ENCODE assay signal across 8 cellular contexts in genomic region chr6:13194852-13195251, GRCh38.
A peak's percentile ranks its signal among the peaks of the same experiment; 100 is the strongest.
DNase-seq lines count a peak whose midpoint lies in the region; ATAC-seq and TF ChIP-seq lines count a peak whose summit lies in the region.

No MANE protein-coding gene starts in this region.

- H3K23me2 ChIP-seq in H9 (ENCODE audit: insufficient read length, low read depth, low read length, poor library complexity, severe bottlenecking) = no peaks in the 10 kb centered on the region

- H3K79me1 ChIP-seq in H9 (ENCODE audit: insufficient read depth, low read depth, low read length, poor library complexity, severe bottlenecking) = no peaks in the 10 kb centered on the region

- no peak overlapping the region for H3K4me3 Mint-ChIP-seq in H9
- H3K4me3 Mint-ChIP-seq in neural crest cell = no peak overlapping the region

- H2AK5ac ChIP-seq in H9 (ENCODE audit: insufficient read length, low read length) = no peak overlapping the region

- H3K14ac ChIP-seq in H9 (ENCODE audit: insufficient read depth, low read length) = no peak overlapping the region

- no peak overlapping the region for H2AFZ ChIP-seq in H9 (ENCODE audit: low read length)

- H2BK20ac ChIP-seq in H9 (ENCODE audit: low read depth, low read length, poor library complexity, severe bottlenecking) = no peak overlapping the region

- H3K27ac ChIP-seq in H9 (ENCODE audit: insufficient read length, low read depth, low read length) = no peak overlapping the region
- H3K27ac ChIP-seq in RWPE1 = no peak overlapping the region

- no peak overlapping the region for H3T11ph ChIP-seq in H9 (ENCODE audit: low read length)

- H3K4me3 ChIP-seq in fibroblast of pulmonary artery (replicated peaks; ENCODE audit: low read depth, low read length) = no peak overlapping the region

- H3K23ac ChIP-seq in H9 (ENCODE audit: insufficient read length, low read depth, low read length) = no peak overlapping the region

- H2BK120ac ChIP-seq in H9 (ENCODE audit: low read depth, low read length, poor library complexity, severe bottlenecking) = no peak overlapping the region

- POLR2A ChIA-PET in RWPE1 (lab: Yijun Ruan, JAX; ENCODE audit: low non-redundant PET) = interaction anchor here (0.5 kb wide), 1 partner anchor 141 kb away, joined by 4 read pairs; no protein-coding TSS in a partner anchor

- H3K4me1 Mint-ChIP-seq in H9 (peaks cover 26 to 27% of the 10 kb centered on the region in 2 experiments), neural crest cell (no peaks in the 10 kb centered on the region)

- no peaks in the 10 kb centered on the region for H4K20me1 ChIP-seq in H9 (ENCODE audit: control insufficient read depth, insufficient read depth, insufficient read length)

- H3K27me3 Mint-ChIP-seq in H9 (ENCODE audit: low read depth) = no peaks in the 10 kb centered on the region
- no peaks in the 10 kb centered on the region for H3K27me3 Mint-ChIP-seq in neural crest cell (ENCODE audit: low read depth)

- H3K9me3 Mint-ChIP-seq in H9 (no peaks in the 10 kb centered on the region), neural crest cell (no peaks in the 10 kb centered on the region)

- no peak overlapping the region for H4K91ac ChIP-seq in H9 (ENCODE audit: insufficient read length, low read depth, low read length)

- H3K4me1 ChIP-seq in H9 (ENCODE audit: insufficient read depth, low read length) = peaks cover 6% of the 10 kb centered on the region; the same call in 1 of the 2 replicates

- peak overlapping the region in 2 of 3 experiments; percentile 49 to 88; a peak in 2 of 7 replicates for H3K27ac Mint-ChIP-seq in H9
- H3K27ac Mint-ChIP-seq in neural crest cell (ENCODE audit: unreplicated experiment) = no peak overlapping the region

- H4K5ac ChIP-seq in H9 (ENCODE audit: insufficient read length, low read depth, low read length) = no peak overlapping the region

- ATAC-seq in GM18867 (IDR thresholded peaks at IDR 0.05; ENCODE audit: unreplicated experiment) = no peak

- H2BK5ac ChIP-seq in H9 (ENCODE audit: insufficient read length, low read length) = no peak overlapping the region

- H2BK15ac ChIP-seq in H9 (ENCODE audit: low read depth, low read length) = no peak overlapping the region

- H4K8ac ChIP-seq in H9 (replicated peaks; ENCODE audit: insufficient read length, low read depth, low read length) = no peak overlapping the region

- no peak overlapping the region for H3K4ac ChIP-seq in H9 (ENCODE audit: low read depth, low read length)

- H2BK12ac ChIP-seq in H9 (ENCODE audit: insufficient read length, low read depth, low read length) = no peak overlapping the region

- H3K9me3 ChIP-seq in H9 (ENCODE audit: control insufficient read depth, low read depth, low read length) = no peaks in the 10 kb centered on the region

- DNase-seq in Daoy (ENCODE audit: low read depth) = peak; percentile 51
- peak; percentile 54 for DNase-seq in H9
- DNase-seq in RWPE1 (ENCODE audit: low spot score) = peak; percentile 65
- peak; percentile 81 for DNase-seq in fibroblast of pulmonary artery (ENCODE audit: low read depth)
- DNase-seq in neural crest cell (ENCODE audit: low read depth, low spot score) = peak; percentile 14
- DNase-seq in NCI-H1092 treated with DMSO at 0.1 percent for 48 hours (lab: John Stamatoyannopoulos, UW) = no peak
- no peak for DNase-seq in NCI-H1694 (lab: John Stamatoyannopoulos, UW)

- H3K36me3 Mint-ChIP-seq in H9 (ENCODE audit: insufficient read depth in 1 of 3, low read depth in 3 of 3) = no peaks in the 10 kb centered on the region; a peak in 2 of 7 replicates
- H3K36me3 Mint-ChIP-seq in neural crest cell (ENCODE audit: low read depth) = no peaks in the 10 kb centered on the region

- no peaks in the 10 kb centered on the region for H3K27me3 ChIP-seq in H9 (ENCODE audit: insufficient read depth, low read length)

- TF ChIP-seq CTCF in H9 (conservative IDR thresholded peaks at IDR 0.05) (peak; percentile 69), RWPE1 (conservative IDR thresholded peaks at IDR 0.05; ENCODE audit: low read depth) (peak; percentile 47), fibroblast of pulmonary artery (IDR thresholded peaks at IDR 0.05; ENCODE audit: low read length, missing control alignments) (peak; percentile 79), neural crest cell (conservative IDR thresholded peaks at IDR 0.05) (peak; percentile 61)

- WGBS in H9 (ENCODE audit: extremely low coverage, insufficient read length, low lambda C conversion rate) = no CpG with 5 or more reads among the region's 6 CpGs

- H3K79me2 ChIP-seq in H9 (ENCODE audit: insufficient read depth, low read length) = no peaks in the 10 kb centered on the region

- CTCF ChIA-PET in RWPE1 (lab: Yijun Ruan, JAX) = interaction anchor here (0.6 to 1.0 kb wide), 5 partner anchors 16 to 697 kb away, joined by 3 to 4 read pairs (median 3); no protein-coding TSS in a partner anchor

- H3K4me2 ChIP-seq in H9 (ENCODE audit: insufficient read depth, insufficient read length, low read length) = no peak overlapping the region

- H3K9ac ChIP-seq in H9 (ENCODE audit: extremely low read depth, insufficient read length, low read length) = no peak overlapping the region

- H3K56ac ChIP-seq in H9 (ENCODE audit: insufficient read length, low read depth, low read length) = no peak overlapping the region

- H3K18ac ChIP-seq in H9 (ENCODE audit: insufficient read length, low read depth, low read length) = no peak overlapping the region

Comparison
In these comparisons a context has a peak if more than half of its experiments do, and no peak if none do; other contexts are left out.
1. DNase-seq: peak in Daoy (single experiment), H9 (single experiment), RWPE1 (single experiment), fibroblast of pulmonary artery (single experiment) and neural crest cell (single experiment); none in NCI-H1092 treated with DMSO at 0.1 percent for 48 hours (single experiment) and NCI-H1694 (single experiment).
2. Peak in every context shown above with its lines, with median percentiles within 50 percentile points of each other: CTCF ChIP-seq.